ENCODE assay signal across 15 cellular contexts in genomic region chrX:108131471-108131870, GRCh38. TPM values are rescaled to one million over a fixed set of nuclear protein-coding genes. Genes with fewer than 3 reads are reported as not detected.
DNase-seq lines count a peak whose midpoint lies in the region; ATAC-seq, FAIRE-seq and TF ChIP-seq lines count a peak whose summit lies in the region.
"Had no signal": no experiment of that assay in that cellular context is flagged by ENCODE, and none has a peak within 500 bp of the region (broad histone marks: within the 10 kb centered on the region; RNA-seq: fewer than 3 reads in every experiment).

No MANE protein-coding gene starts in this region.

- no peaks in the 10 kb centered on the region for H3K79me1 ChIP-seq in mesendoderm (ENCODE audit: low read length)

- H3K23ac ChIP-seq in mesendoderm (ENCODE audit: low read length): no peak overlapping the region

- no peak overlapping the region for H4K8ac ChIP-seq in mesendoderm (ENCODE audit: low read depth, low read length)

- H3K4me1 Mint-ChIP-seq in endothelial cell (ENCODE audit: unreplicated experiment): peaks cover 23% of the 10 kb centered on the region
- no peaks in the 10 kb centered on the region for H3K4me1 Mint-ChIP-seq in activated T-helper 17 cell treated with anti-CD3 and anti-CD28 coated beads, Interleukin-2, amount 50 U/mL, for 72 hours
- no peaks in the 10 kb centered on the region for H3K4me1 Mint-ChIP-seq in activated CD4-positive, alpha-beta T cell treated with anti-CD3 and anti-CD28 coated beads, Interleukin-2, amount 10 ng/mL, durations not matched to agents 7 days and 5 days

- CTCF ChIA-PET in activated CD4-positive, alpha-beta T cell treated with anti-CD3 and anti-CD28 coated beads, Interleukin-2, amount 10 ng/mL, durations not matched to agents 7 days and 5 days (lab: Charles Lee): no interaction called here

- no peaks in the 10 kb centered on the region for H3K36me3 Mint-ChIP-seq in endothelial cell (ENCODE audit: low read depth, unreplicated experiment)
- peaks cover 72% of the 10 kb centered on the region for H3K36me3 Mint-ChIP-seq in activated T-helper 17 cell treated with anti-CD3 and anti-CD28 coated beads, Interleukin-2, amount 50 U/mL, for 72 hours (ENCODE audit: low read depth)
- peaks cover 14% of the 10 kb centered on the region for H3K36me3 Mint-ChIP-seq in activated CD4-positive, alpha-beta T cell treated with anti-CD3 and anti-CD28 coated beads, Interleukin-2, amount 10 ng/mL, durations not matched to agents 7 days and 5 days (ENCODE audit: low read depth)

- no peak for TF ChIP-seq POLR2A in H54 (IDR thresholded peaks at IDR 0.05; ENCODE audit: low read depth, low read length)

- H3K27ac ChIP-seq in mesendoderm (ENCODE audit: low read depth, low read length): no peak overlapping the region

- no peaks in the 10 kb centered on the region for H3K9me3 Mint-ChIP-seq in endothelial cell (ENCODE audit: unreplicated experiment)
- no peaks in the 10 kb centered on the region for H3K9me3 Mint-ChIP-seq in activated T-helper 17 cell treated with anti-CD3 and anti-CD28 coated beads, Interleukin-2, amount 50 U/mL, for 72 hours
- no peaks in the 10 kb centered on the region for H3K9me3 Mint-ChIP-seq in activated CD4-positive, alpha-beta T cell treated with anti-CD3 and anti-CD28 coated beads, Interleukin-2, amount 10 ng/mL, durations not matched to agents 7 days and 5 days

- ATAC-seq in activated T-helper 17 cell treated with anti-CD3 and anti-CD28 coated beads, Interleukin-2, amount 50 U/mL, for 72 hours (replicated peaks): no peak
- ATAC-seq in GM21390 (IDR thresholded peaks at IDR 0.05; ENCODE audit: unreplicated experiment): no peak
- ATAC-seq: Panc1 had no signal

- FAIRE-seq in H54 (lab: Jason Lieb, UNC) (peak; percentile 78), RCC 7860 (lab: Jason Lieb, UNC) (no peak), D721Med (lab: Jason Lieb, UNC) (no peak)
- FAIRE-seq: small intestine had no signal

- no peaks in the 10 kb centered on the region for H3K27me3 ChIP-seq in mesendoderm (ENCODE audit: insufficient read depth, low read length, poor library complexity)

- H3K79me2 ChIP-seq in mesendoderm (ENCODE audit: control insufficient read depth, insufficient read depth, low read length): no peaks in the 10 kb centered on the region

- H3K36me3 ChIP-seq in mesendoderm (ENCODE audit: control insufficient read depth, insufficient read depth, low read length): no peaks in the 10 kb centered on the region

- no peak overlapping the region for H3K9ac ChIP-seq in mesendoderm (ENCODE audit: low read length)

- DNase-seq in H54 (ENCODE audit: insufficient read length, low spot score) (peak; percentile 34), RCC 7860 (ENCODE audit: low spot score) (peak; percentile 62), endothelial cell (ENCODE audit: low spot score) (no peak), mesendoderm (peak; percentile 11), D721Med (ENCODE audit: insufficient read length, low spot score) (no peak)
- no peak for DNase-seq in activated CD4-positive, alpha-beta T cell treated with anti-CD3 and anti-CD28 coated beads, Interleukin-2, amount 10 ng/mL, durations not matched to agents 7 days and 5 days
- DNase-seq: activated CD4-positive, CD25-positive, alpha-beta regulatory T cell; midbrain; NCI-H2029 treated with DMSO at 0.1 percent for 48 hours; NCI-H69; nucleus accumbens; small intestine had no signal

- no peak overlapping the region for H3K4me3 ChIP-seq in mesendoderm (ENCODE audit: low read length)

- no peak for TF ChIP-seq CTCF in endothelial cell (IDR thresholded peaks at IDR 0.05; ENCODE audit: unreplicated experiment)
- TF ChIP-seq CTCF in D721Med (IDR thresholded peaks at IDR 0.05; ENCODE audit: insufficient read depth, missing control alignments): no peak

- H2AK5ac ChIP-seq in mesendoderm (ENCODE audit: low read length): no peak overlapping the region

- no peaks in the 10 kb centered on the region for H3K4me1 ChIP-seq in mesendoderm (ENCODE audit: control insufficient read depth, low read depth, low read length)

- no peaks in the 10 kb centered on the region for H3K27me3 Mint-ChIP-seq in endothelial cell (ENCODE audit: unreplicated experiment)
- H3K27me3 Mint-ChIP-seq in activated T-helper 17 cell treated with anti-CD3 and anti-CD28 coated beads, Interleukin-2, amount 50 U/mL, for 72 hours: no peaks in the 10 kb centered on the region
- H3K27me3 Mint-ChIP-seq in activated CD4-positive, alpha-beta T cell treated with anti-CD3 and anti-CD28 coated beads, Interleukin-2, amount 10 ng/mL, durations not matched to agents 7 days and 5 days: no peaks in the 10 kb centered on the region

- POLR2A ChIA-PET in activated CD4-positive, alpha-beta T cell treated with anti-CD3 and anti-CD28 coated beads, Interleukin-2, amount 10 ng/mL, durations not matched to agents 7 days and 5 days (lab: Charles Lee): no interaction called here

- WGBS in mesendoderm (ENCODE audit: extremely low coverage, insufficient coverage, low lambda C conversion rate): no CpG with 5 or more reads among the region's 2 CpGs

- no peak overlapping the region for H3K4me2 ChIP-seq in mesendoderm (ENCODE audit: low read length)

- no peak overlapping the region for H3K4ac ChIP-seq in mesendoderm (ENCODE audit: low read depth, low read length)

- no peak overlapping the region for H4K5ac ChIP-seq in mesendoderm (ENCODE audit: low read length)

- no peak overlapping the region for H3K18ac ChIP-seq in mesendoderm (ENCODE audit: low read length)

- H2BK5ac ChIP-seq in mesendoderm (ENCODE audit: low read length): no peak overlapping the region

- no peak overlapping the region for H3K56ac ChIP-seq in mesendoderm (ENCODE audit: low read length)

- peak overlapping the region; percentile 76 for H3K27ac Mint-ChIP-seq in endothelial cell (ENCODE audit: unreplicated experiment)
- H3K27ac Mint-ChIP-seq in activated T-helper 17 cell treated with anti-CD3 and anti-CD28 coated beads, Interleukin-2, amount 50 U/mL, for 72 hours: no peak overlapping the region
- H3K27ac Mint-ChIP-seq in activated CD4-positive, alpha-beta T cell treated with anti-CD3 and anti-CD28 coated beads, Interleukin-2, amount 10 ng/mL, durations not matched to agents 7 days and 5 days: no peak overlapping the region

- H2BK120ac ChIP-seq in mesendoderm (ENCODE audit: low read depth, low read length): no peak overlapping the region

- peak overlapping the region; percentile 3 for H3K4me3 Mint-ChIP-seq in endothelial cell (ENCODE audit: unreplicated experiment)
- H3K4me3 Mint-ChIP-seq in activated T-helper 17 cell treated with anti-CD3 and anti-CD28 coated beads, Interleukin-2, amount 50 U/mL, for 72 hours: no peak overlapping the region
- no peak overlapping the region for H3K4me3 Mint-ChIP-seq in activated CD4-positive, alpha-beta T cell treated with anti-CD3 and anti-CD28 coated beads, Interleukin-2, amount 10 ng/mL, durations not matched to agents 7 days and 5 days

- no peak overlapping the region for H2BK15ac ChIP-seq in mesendoderm (replicated peaks; ENCODE audit: low read depth)

RNA-seq across cellular contexts. Expression of gene ATG4A, which starts 39.9 kb away (rescaled TPM):
- total RNA-seq in endothelial cell (ENCODE audit: unreplicated experiment): 23.4 TPM
- 2.7 TPM for polyA plus RNA-seq in mesendoderm (2013, experiment 1 of 2)
- 2.5 TPM for polyA plus RNA-seq in mesendoderm (2013, experiment 2 of 2)
- total RNA-seq in activated T-helper 17 cell treated with anti-CD3 and anti-CD28 coated beads, Interleukin-2, amount 50 U/mL, for 72 hours: 10 to 100 TPM in 1 of 2 donors, 1 to 10 TPM in 1; 9.0 to 11.8 TPM
- total RNA-seq in activated CD4-positive, alpha-beta T cell treated with anti-CD3 and anti-CD28 coated beads, Interleukin-2, amount 10 ng/mL, durations not matched to agents 7 days and 5 days: 10 to 100 TPM; 11.1 to 12.0 TPM

RNA-seq across cellular contexts. Expression of gene PSMD10, which starts 40.1 kb away (rescaled TPM):
- total RNA-seq in endothelial cell (ENCODE audit: unreplicated experiment): 49.2 TPM
- polyA plus RNA-seq in mesendoderm (2013, experiment 1 of 2): 38.2 TPM
- polyA plus RNA-seq in mesendoderm (2013, experiment 2 of 2): 40.1 TPM
- 10 to 100 TPM; 39.3 to 43.4 TPM for total RNA-seq in activated T-helper 17 cell treated with anti-CD3 and anti-CD28 coated beads, Interleukin-2, amount 50 U/mL, for 72 hours
- 10 to 100 TPM; 32.9 to 33.7 TPM for total RNA-seq in activated CD4-positive, alpha-beta T cell treated with anti-CD3 and anti-CD28 coated beads, Interleukin-2, amount 10 ng/mL, durations not matched to agents 7 days and 5 days

Comparison
In these comparisons a context has a peak if more than half of its experiments do, and no peak if none do; other contexts are left out.
1. DNase-seq: peak in H54 (single experiment), RCC 7860 (single experiment) and mesendoderm (single experiment); none in endothelial cell (single experiment), D721Med (single experiment) and activated CD4-positive, alpha-beta T cell treated with anti-CD3 and anti-CD28 coated beads, Interleukin-2, amount 10 ng/mL, durations not matched to agents 7 days and 5 days (single experiment).